In genomic region chr15:50765202-50765967, GRCh38 we compare ENCODE assay signal across 1 cellular context.
TF ChIP-seq lines count a peak whose summit lies in the region.

TSS of gene SPPL2A (minus strand) at chr15:50765706. CDS start at chr15:50765533, 173 bp downstream.

TF ChIP-seq in K562, 482 proteins besides CTCF, POLR2A, EP300 and RAD21 (continued from another document and continues in another):
- 0 out of 2 replicates have a peak, but pooled peaks have one; percentile 24 for TF ChIP-seq HMGXB4 (CRISPR knock-in tag; IDR thresholded peaks at IDR 0.05)
- TF ChIP-seq EWSR1 (IDR thresholded peaks at IDR 0.05; ENCODE audit: borderline replicate concordance, low read depth, partially characterized antibody): no peak
- TF ChIP-seq JUN (IDR thresholded peaks at IDR 0.05; ENCODE audit: borderline replicate concordance, low read depth, low read length): no peak
- no peak for TF ChIP-seq JUN (CRISPR knock-in tag; IDR thresholded peaks at IDR 0.05; ENCODE audit: borderline replicate concordance)
- TF ChIP-seq ZNF584 (CRISPR knock-in tag; IDR thresholded peaks at IDR 0.05; ENCODE audit: low read depth): peak; percentile 62; the same call in 1 of the 2 replicates
- 0 out of 2 replicates have a peak, but pooled peaks have one; percentile 11 for TF ChIP-seq TAF7 (tag; IDR thresholded peaks at IDR 0.05)
- TF ChIP-seq SRSF7 (optimal IDR thresholded peaks at IDR 0.05; ENCODE audit: low read depth, low read length): no peak
- no peak for TF ChIP-seq ARID2 (IDR thresholded peaks at IDR 0.05)
- TF ChIP-seq ESRRA (IDR thresholded peaks at IDR 0.05; ENCODE audit: borderline replicate concordance, low read depth): peak; percentile 16
- no peak for TF ChIP-seq SMC3 (conservative IDR thresholded peaks at IDR 0.05; ENCODE audit: insufficient read depth, low read depth, low read length)
- no peak for TF ChIP-seq ELK1 (CRISPR knock-in tag; IDR thresholded peaks at IDR 0.05)
- no peak for TF ChIP-seq RBM39 (optimal IDR thresholded peaks at IDR 0.05; ENCODE audit: low read depth, low read length)
- TF ChIP-seq OTX1 (CRISPR knock-in tag; IDR thresholded peaks at IDR 0.05): no peak; the same call in 1 of the 2 replicates
- no peak for TF ChIP-seq ZNF655 (CRISPR knock-in tag; IDR thresholded peaks at IDR 0.05)
- TF ChIP-seq MTA1 (IDR thresholded peaks at IDR 0.05; ENCODE audit: borderline replicate concordance): peak; percentile 92
- no peak for TF ChIP-seq ZBTB49 (CRISPR knock-in tag; IDR thresholded peaks at IDR 0.05; ENCODE audit: borderline replicate concordance)
- TF ChIP-seq ZNF512 (tag; IDR thresholded peaks at IDR 0.05): no peak
- TF ChIP-seq MEIS2 (IDR thresholded peaks at IDR 0.05; ENCODE audit: partially characterized antibody): peak; percentile 83
- no peak for TF ChIP-seq ZNF277 (CRISPR knock-in tag; IDR thresholded peaks at IDR 0.05; ENCODE audit: borderline replicate concordance)
- no peak for TF ChIP-seq BCL6 (CRISPR knock-in tag; IDR thresholded peaks at IDR 0.05)
- 0 out of 2 replicates have a peak, but pooled peaks have one; percentile 9 for TF ChIP-seq MAX (CRISPR knock-in tag; IDR thresholded peaks at IDR 0.05)
- TF ChIP-seq MCM7 (IDR thresholded peaks at IDR 0.05): no peak
- TF ChIP-seq KDM5B (IDR thresholded peaks at IDR 0.05; ENCODE audit: insufficient replicate concordance, low read depth, low read length): peak; percentile 91
- no peak for TF ChIP-seq ZBTB8A (IDR thresholded peaks at IDR 0.05; ENCODE audit: partially characterized antibody)
- TF ChIP-seq BMI1 (IDR thresholded peaks at IDR 0.05; ENCODE audit: low read length): no peak
- TF ChIP-seq GTF2A2 (tag; IDR thresholded peaks at IDR 0.05): no peak
- no peak for TF ChIP-seq TEAD1 (CRISPR knock-in tag; IDR thresholded peaks at IDR 0.05)
- no peak for TF ChIP-seq TEAD2 (tag; IDR thresholded peaks at IDR 0.05)
- TF ChIP-seq GABPA (tag; conservative IDR thresholded peaks at IDR 0.05; ENCODE audit: low read depth): peak; percentile 98
- TF ChIP-seq HINFP (tag; conservative IDR thresholded peaks at IDR 0.05; ENCODE audit: low read depth): no peak
- no peak for TF ChIP-seq ZNF696 (CRISPR knock-in tag; conservative IDR thresholded peaks at IDR 0.05)
- TF ChIP-seq DPF2 (IDR thresholded peaks at IDR 0.05): peak; percentile 84
- peak in 1 of 2 experiments; percentile 14 for TF ChIP-seq E2F6 (IDR thresholded peaks at IDR 0.05; ENCODE audit: borderline replicate concordance in 1 of 2, extremely low read depth in 1 of 2, insufficient read depth in 1 of 2, insufficient read length in 1 of 2, low read depth in 1 of 2, low read length in 1 of 2, poor library complexity in 1 of 2, severe bottlenecking in 1 of 2)
- TF ChIP-seq PREB (CRISPR knock-in tag; IDR thresholded peaks at IDR 0.05): no peak
- 0 out of 4 replicates have a peak, but pooled peaks of 1 of the 2 experiments have one; percentile 7 for TF ChIP-seq FOXA3 (CRISPR knock-in tag; conservative IDR thresholded peaks at IDR 0.05 in 1 of 2, IDR thresholded peaks at IDR 0.05 in 1 of 2)
- no peak for TF ChIP-seq MEF2A (IDR thresholded peaks at IDR 0.05; ENCODE audit: control insufficient read depth, low read depth, low read length)
- TF ChIP-seq SMAD2 (IDR thresholded peaks at IDR 0.05; ENCODE audit: low read depth, low read length): no peak
- 0 out of 2 replicates have a peak, but pooled peaks have one; percentile 45 for TF ChIP-seq AFF4 (CRISPR knock-in tag; IDR thresholded peaks at IDR 0.05)
- TF ChIP-seq KDM2B (CRISPR knock-in tag; IDR thresholded peaks at IDR 0.05): peak; percentile 10; the same call in 1 of the 2 replicates
- no peak for TF ChIP-seq DMBX1 (CRISPR knock-in tag; IDR thresholded peaks at IDR 0.05; ENCODE audit: borderline replicate concordance)
- TF ChIP-seq ETS2 (tag; IDR thresholded peaks at IDR 0.05; ENCODE audit: borderline replicate concordance, poor library complexity, severe bottlenecking): no peak
- no peak for TF ChIP-seq FOXP4 (CRISPR knock-in tag; IDR thresholded peaks at IDR 0.05; ENCODE audit: borderline replicate concordance)
